In genomic region chr11:47765086-47765485, GRCh38 we compare ENCODE assay signal across 10 cellular contexts. TPM values are rescaled to one million over a fixed set of nuclear protein-coding genes. Genes with fewer than 3 reads are reported as not detected.
DNase-seq lines count a peak whose midpoint lies in the region; ATAC-seq, FAIRE-seq and TF ChIP-seq lines count a peak whose summit lies in the region.
"Had no signal": no experiment of that assay in that cellular context is flagged by ENCODE, and none has a peak within 500 bp of the region (broad histone marks: within the 10 kb centered on the region; RNA-seq: fewer than 3 reads in every experiment).

No MANE protein-coding gene starts in this region.

- H3K4me2 ChIP-seq in SK-N-SH (peak overlapping the region; percentile 91), endothelial cell of umbilical vein (ENCODE audit: insufficient read depth, low read length) (peak overlapping the region; percentile 79)

- TF ChIP-seq CTCF in SK-N-SH (IDR thresholded peaks at IDR 0.05) (no peak), RWPE1 (conservative IDR thresholded peaks at IDR 0.05; ENCODE audit: low read depth) (no peak), endothelial cell of umbilical vein (IDR thresholded peaks at IDR 0.05; ENCODE audit: extremely low read depth in 1 of 2, insufficient read depth in 1 of 2, low read depth in 1 of 2, low read length in 2 of 2) (no peak), gastrocnemius medialis (IDR thresholded peaks at IDR 0.05 in 4 of 5, conservative IDR thresholded peaks at IDR 0.05 in 1 of 5) (no peak)

- FAIRE-seq in endothelial cell of umbilical vein (lab: Jason Lieb, UNC), result no peak

- H3K27ac ChIP-seq in SK-N-SH (ENCODE audit: low read depth in 2 of 2, low read length in 1 of 2) (peak overlapping the region in 1 of 2 experiments; percentile 94; a peak in 1 of 4 replicates), RWPE1 (peak overlapping the region; percentile 98), endothelial cell of umbilical vein (ENCODE audit: insufficient read depth, low read depth, low read length) (no peak overlapping the region), gastrocnemius medialis (peak overlapping the region; percentile 90 to 98 (median 96))

- no peak for TF ChIP-seq POLR2A in endothelial cell of umbilical vein (IDR thresholded peaks at IDR 0.05; ENCODE audit: low read depth, low read length)
- no peak for TF ChIP-seq POLR2A in gastrocnemius medialis (IDR thresholded peaks at IDR 0.05)

- intact Hi-C loops in endothelial cell of umbilical vein (cut with micrococcal nuclease), result loop anchor here (5.0 kb wide), 3 partner anchors 152 to 347 kb away; partner anchors contain the start of gene PTPRJ
- intact Hi-C loops in gastrocnemius medialis (cut with DNase I; ENCODE audit: low total_unique reads), result loop anchor here (10.0 kb wide), 2 partner anchors 190 to 580 kb away; partner anchors contain the start of genes KBTBD4, NDUFS3 and PACSIN3

- H3K9me3 ChIP-seq in SK-N-SH (no peaks in the 10 kb centered on the region), endothelial cell of umbilical vein (replicated peaks; ENCODE audit: control insufficient read depth, insufficient read depth, low read length) (no peaks in the 10 kb centered on the region), gastrocnemius medialis (no peaks in the 10 kb centered on the region)
- H3K9me3 ChIP-seq: prostate gland had no signal

- no peak for ATAC-seq in SK-N-SH treated with all-trans-retinoic acid at 6 μM for 48 hours
- ATAC-seq in gastrocnemius medialis, result no peak

- H3K4me1 ChIP-seq in SK-N-SH (ENCODE audit: control insufficient read depth in 1 of 2, insufficient read depth in 2 of 2, low read depth in 1 of 2, low read length in 1 of 2), result peaks cover 5 to 17% of the 10 kb centered on the region in 2 experiments; a peak in 3 of 4 replicates
- H3K4me1 ChIP-seq in endothelial cell of umbilical vein (ENCODE audit: control insufficient read depth, extremely low read depth, insufficient read depth, low read length), result peaks cover 14% of the 10 kb centered on the region
- peaks cover 19 to 22% of the 10 kb centered on the region in 2 donors for H3K4me1 ChIP-seq in gastrocnemius medialis
- H3K4me1 ChIP-seq: prostate gland had no signal

- no peak for TF ChIP-seq RAD21 in SK-N-SH (IDR thresholded peaks at IDR 0.05; ENCODE audit: low read length)

- CTCF ChIA-PET in SK-N-SH (lab: Yijun Ruan, JAX), result interaction anchor here (0.7 to 1.6 kb wide), 3 partner anchors 11 to 83 kb away, joined by 3 to 6 read pairs (median 3); partner anchors contain the start of gene NUP160
- CTCF ChIA-PET in RWPE1 (lab: Yijun Ruan, JAX), result no interaction called here
- CTCF ChIA-PET in endothelial cell of umbilical vein (lab: Charles Lee), result no interaction called here

- H3K36me3 ChIP-seq in SK-N-SH (replicated peaks in 1 of 2; ENCODE audit: control insufficient read depth in 1 of 2, insufficient read depth in 2 of 2, low read length in 1 of 2), result peaks cover 7 to 50% of the 10 kb centered on the region in 2 experiments
- peaks cover 14 to 15% of the 10 kb centered on the region in 2 experiments for H3K36me3 ChIP-seq in endothelial cell of umbilical vein (ENCODE audit: control insufficient read depth in 2 of 2, extremely low read depth in 1 of 2, insufficient read depth in 2 of 2, low read length in 2 of 2)
- H3K36me3 ChIP-seq in gastrocnemius medialis, result peaks cover 0 to 44% of the 10 kb centered on the region in 2 donors

- no TSS peak for BruUV-seq in endothelial cell of umbilical vein (replicated peaks; lab: Mats Ljungman, UMichigan)

- H3K27me3 ChIP-seq in SK-N-SH (ENCODE audit: insufficient read depth), result no peaks in the 10 kb centered on the region
- H3K27me3 ChIP-seq in endothelial cell of umbilical vein (ENCODE audit: control insufficient read depth in 2 of 2, insufficient read depth in 2 of 2, low read length in 2 of 2), result no peaks in the 10 kb centered on the region
- no peaks in the 10 kb centered on the region for H3K27me3 ChIP-seq in gastrocnemius medialis

- H3K9ac ChIP-seq in SK-N-SH, result peak overlapping the region; percentile 97; the same call in 1 of the 2 replicates
- peak overlapping the region; percentile 29 for H3K9ac ChIP-seq in endothelial cell of umbilical vein (replicated peaks; ENCODE audit: extremely low read depth, insufficient read depth, low read length)

- peaks cover 21% of the 10 kb centered on the region for H3F3A ChIP-seq in SK-N-SH (replicated peaks; ENCODE audit: insufficient read depth)

- dilution Hi-C loops in endothelial cell of umbilical vein (cut with MboI; ENCODE audit: extremely low pct_ligation_motif_present, low sequenced_read_pairs), result no loop called here

- POLR2A ChIA-PET in SK-N-SH (lab: Yijun Ruan, JAX), result interaction anchor here (0.6 kb wide), 1 partner anchor 56 kb away, joined by 4 read pairs; no protein-coding TSS in a partner anchor
- POLR2A ChIA-PET in RWPE1 (lab: Yijun Ruan, JAX; ENCODE audit: low non-redundant PET), result no interaction called here
- POLR2A ChIA-PET in endothelial cell of umbilical vein (lab: Charles Lee), result interaction anchor here (0.6 to 1.1 kb wide), 2 partner anchors 14 to 26 kb away, joined by 3 to 6 read pairs; no protein-coding TSS in a partner anchor

- H4K20me1 ChIP-seq in SK-N-SH (ENCODE audit: insufficient read depth), result peaks cover 35% of the 10 kb centered on the region
- H4K20me1 ChIP-seq in endothelial cell of umbilical vein (replicated peaks; ENCODE audit: control insufficient read depth, extremely low read depth, insufficient read depth, low read length), result peaks cover 4% of the 10 kb centered on the region

- H2AFZ ChIP-seq in SK-N-SH (ENCODE audit: low read depth) (no peak overlapping the region), endothelial cell of umbilical vein (ENCODE audit: low read depth, low read length) (no peak overlapping the region)

- DNase-seq in SK-N-SH, result no peak
- no peak for DNase-seq in RWPE1 (ENCODE audit: low spot score)
- no peak for DNase-seq in endothelial cell of umbilical vein (ENCODE audit: low read depth, low spot score)
- no peak for DNase-seq in gastrocnemius medialis
- DNase-seq in GDM1 (lab: John Stamatoyannopoulos, UW), result no peak
- no peak for DNase-seq in SHP77 (lab: John Stamatoyannopoulos, UW)
- no peak for DNase-seq in NCI-H526 treated with DMSO at 0.1 percent for 48 hours (lab: John Stamatoyannopoulos, UW)
- DNase-seq: cortex of kidney had no signal

- H3K9me1 ChIP-seq in endothelial cell of umbilical vein (replicated peaks; ENCODE audit: control insufficient read depth, extremely low read depth, insufficient read depth, low read length), result no peaks in the 10 kb centered on the region

- in situ Hi-C loops in gastrocnemius medialis (cut with MboI; ENCODE audit: low sequenced_read_pairs in 4 of 4), result loop anchor here in 1 of 4 donors (25.0 kb wide), 1 partner anchor 128 kb away; the partner anchor contains the start of gene MTCH2

- no peaks in the 10 kb centered on the region for H3K9me2 ChIP-seq in SK-N-SH

- no peak for TF ChIP-seq EP300 in SK-N-SH (IDR thresholded peaks at IDR 0.05; ENCODE audit: borderline replicate concordance in 1 of 2, low read depth in 1 of 2, low read length in 1 of 2)

- peak overlapping the region; percentile 68 to 81; a peak in 3 of 4 replicates for H3K4me3 ChIP-seq in SK-N-SH (ENCODE audit: low read depth in 2 of 2, low read length in 1 of 2)
- peak overlapping the region in 2 of 3 experiments; percentile 43 to 61 for H3K4me3 ChIP-seq in endothelial cell of umbilical vein (replicated peaks in 1 of 3; ENCODE audit: insufficient read depth in 1 of 3, low read depth in 1 of 3, low read length in 3 of 3)
- H3K4me3 ChIP-seq in gastrocnemius medialis, result peak overlapping the region in 1 of 4 donors; percentile 70

- H3K79me2 ChIP-seq in SK-N-SH (ENCODE audit: insufficient read depth) (peaks cover 70% of the 10 kb centered on the region), endothelial cell of umbilical vein (ENCODE audit: control insufficient read depth, insufficient read depth, low read length) (peaks cover 66% of the 10 kb centered on the region)

- WGBS in SK-N-SH (ENCODE audit: low lambda C conversion rate), result 70% methylated on average over 2 of the region's 2 CpGs

TF ChIP-seq in SK-N-SH, 30 proteins besides CTCF, POLR2A, EP300 and RAD21 (continues in another document):
- TF ChIP-seq FOXJ3 (CRISPR knock-in tag; IDR thresholded peaks at IDR 0.05), result no peak

TF ChIP-seq in SK-N-SH treated with all-trans-retinoic acid at 6 μM for 48 hours, 23 proteins besides CTCF, POLR2A, EP300 and RAD21 (continues in another document):
- no peak for TF ChIP-seq ZFP30 (CRISPR knock-in tag; IDR thresholded peaks at IDR 0.05)
- no peak for TF ChIP-seq ZNF70 (CRISPR knock-in tag; IDR thresholded peaks at IDR 0.05)

RNA-seq across cellular contexts. Expression of gene FNBP4, which starts 2.1 kb away (rescaled TPM):
- polyA plus RNA-seq in SK-N-SH (2012; rRNA removed), result 53.9 and 83.3 TPM in 2 replicates
- polyA plus RNA-seq in SK-N-SH (2012; cell fraction: cytosol; rRNA removed), result 32.2 and 32.5 TPM in 2 replicates
- polyA plus RNA-seq in SK-N-SH (2012; cell fraction: nucleus; rRNA removed), result 226 and 301 TPM in 2 replicates
- 121 and 130 TPM in 2 replicates for total RNA-seq in endothelial cell of umbilical vein
- 114 and 121 TPM in 2 replicates for polyA plus RNA-seq in endothelial cell of umbilical vein
- 42.9 and 53.5 TPM in 2 replicates for polyA plus RNA-seq in endothelial cell of umbilical vein (2011; cell fraction: cytosol; rRNA removed)
- 505 and 566 TPM in 2 replicates for polyA plus RNA-seq in endothelial cell of umbilical vein (2011; cell fraction: nucleus; rRNA removed)
- polyA plus RNA-seq in endothelial cell of umbilical vein (2012), result 55.4 and 65.0 TPM in 2 replicates
- polyA minus RNA-seq in endothelial cell of umbilical vein, result 91.4 and 106 TPM in 2 replicates
- 47.4 TPM for polyA minus RNA-seq in endothelial cell of umbilical vein (2011; cell fraction: cytosol; rRNA and poly(A)+ RNA removed)
- polyA minus RNA-seq in endothelial cell of umbilical vein (2011; cell fraction: nucleus; rRNA and poly(A)+ RNA removed), result 248 and 275 TPM in 2 replicates
- 100 to 1,000 TPM in 1 of 4 donors, 10 to 100 TPM in 3; 24.7 to 108 (median 35.2) TPM for total RNA-seq in gastrocnemius medialis

RNA-seq across cellular contexts. Expression of gene AGBL2, which starts 49.9 kb away (rescaled TPM):
- 5.5 and 6.7 TPM in 2 replicates for polyA plus RNA-seq in SK-N-SH (2012; rRNA removed)
- 2.2 and 2.3 TPM in 2 replicates for polyA plus RNA-seq in SK-N-SH (2012; cell fraction: cytosol; rRNA removed)
- 36.6 and 41.6 TPM in 2 replicates for polyA plus RNA-seq in SK-N-SH (2012; cell fraction: nucleus; rRNA removed)
- 0.86 TPM in 1 of 2 replicates, not detected in the other for total RNA-seq in endothelial cell of umbilical vein
- 0.08 and 0.24 TPM in 2 replicates for polyA plus RNA-seq in endothelial cell of umbilical vein
- 0.06 TPM in 1 of 2 replicates, not detected in the other for polyA plus RNA-seq in endothelial cell of umbilical vein (2011; cell fraction: cytosol; rRNA removed)
- polyA plus RNA-seq in endothelial cell of umbilical vein (2011; cell fraction: nucleus; rRNA removed), result 0.69 and 0.72 TPM in 2 replicates
- polyA plus RNA-seq in endothelial cell of umbilical vein (2012), result not detected in 2 replicates
- 3.5 TPM in 1 of 2 replicates, not detected in the other for polyA minus RNA-seq in endothelial cell of umbilical vein
- polyA minus RNA-seq in endothelial cell of umbilical vein (2011; cell fraction: cytosol; rRNA and poly(A)+ RNA removed), result not detected
- 0.48 and 0.63 TPM in 2 replicates for polyA minus RNA-seq in endothelial cell of umbilical vein (2011; cell fraction: nucleus; rRNA and poly(A)+ RNA removed)
- total RNA-seq in gastrocnemius medialis, result not detected
